Comparison of ENCODE assay signal across 21 cellular contexts in genomic region chr10:119125942-119126341, GRCh38.
"Had no signal": no experiment of that assay in that cellular context is flagged by ENCODE, and none has a peak within 500 bp of the region (broad histone marks: within the 10 kb centered on the region; RNA-seq: fewer than 3 reads in every experiment).

No MANE protein-coding gene starts in this region.

- H3K27ac ChIP-seq: SJSA1, SK-N-MC had no signal

- H3K9me3 ChIP-seq: SJSA1 had no signal

- H3K4me3 ChIP-seq: SJSA1, SK-N-MC had no signal

- DNase-seq: Kasumi-1, KG1, MM.1S, NCI-H1092 treated with DMSO at 0.1 percent for 48 hours, NCI-H1436, NCI-H187, NCI-H2029, NCI-H2081 treated with DMSO at 0.1 percent for 48 hours, NCI-H2171, NCI-H226, NCI-H446, NCI-H510A, NCI-H524 treated with DMSO at 0.1 percent for 48 hours, NCI-H69, NCI-H774, Right ventricle myocardium superior, RPMI8226, SIG-M5 had no signal

- H3K27me3 ChIP-seq: SJSA1 had no signal

- FAIRE-seq: RCC 7860 had no signal
